ENCODE assay signal across 1 cellular context in the genomic region with DNA sequence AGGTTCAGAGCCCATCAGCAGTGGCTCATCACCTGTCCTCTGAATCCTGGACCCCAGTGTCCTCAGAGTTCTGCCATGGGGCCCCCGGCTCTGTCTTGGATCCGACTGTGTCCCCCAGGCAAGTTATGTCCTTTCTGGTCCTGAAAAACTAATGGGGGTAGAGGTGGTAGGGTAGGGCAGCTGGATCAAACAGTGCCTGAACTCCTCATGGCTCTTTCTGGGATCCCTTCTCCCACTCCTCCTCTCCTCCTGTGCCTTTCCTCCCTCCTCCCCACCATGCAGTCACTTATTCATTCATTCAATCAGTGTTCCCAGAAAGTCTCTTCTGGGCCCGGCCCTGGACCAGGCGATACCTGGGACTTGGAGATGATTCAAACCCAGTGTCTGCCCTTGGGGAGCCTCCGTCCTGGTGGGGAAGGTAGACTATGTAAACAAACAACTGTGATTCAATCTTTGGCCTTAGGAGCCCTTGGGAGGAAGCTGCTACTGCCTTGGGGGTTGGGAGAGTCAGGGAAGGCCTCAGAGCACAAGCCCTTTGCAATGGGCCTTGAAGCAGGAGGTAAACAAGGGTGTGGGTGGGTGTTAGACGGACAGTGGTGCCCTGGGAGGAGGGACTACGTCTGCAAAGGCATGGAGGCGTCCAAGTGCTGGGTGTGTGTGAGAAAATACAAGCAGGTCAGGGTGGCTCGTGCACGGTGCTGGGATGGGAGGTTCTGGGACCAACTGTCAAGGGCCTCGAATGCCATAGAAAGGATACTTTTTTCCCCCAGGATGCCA.
TF ChIP-seq lines count a peak whose summit lies in the region.

No MANE protein-coding gene starts in this region.

TF ChIP-seq in WTC11, 78 proteins besides CTCF, POLR2A, EP300 and RAD21:
- TF ChIP-seq, protein P1, sequence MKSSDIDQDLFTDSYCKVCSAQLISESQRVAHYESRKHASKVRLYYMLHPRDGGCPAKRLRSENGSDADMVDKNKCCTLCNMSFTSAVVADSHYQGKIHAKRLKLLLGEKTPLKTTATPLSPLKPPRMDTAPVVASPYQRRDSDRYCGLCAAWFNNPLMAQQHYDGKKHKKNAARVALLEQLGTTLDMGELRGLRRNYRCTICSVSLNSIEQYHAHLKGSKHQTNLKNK (CRISPR knock-in tag; IDR thresholded peaks at IDR 0.05), result no peak
- no peak for TF ChIP-seq ZNF416 (CRISPR knock-in tag; IDR thresholded peaks at IDR 0.05)
- no peak for TF ChIP-seq ZNF317 (CRISPR knock-in tag; IDR thresholded peaks at IDR 0.05; ENCODE audit: borderline replicate concordance, low read depth)
- TF ChIP-seq SP1 (CRISPR knock-in tag; conservative IDR thresholded peaks at IDR 0.05), result no peak
- TF ChIP-seq, protein P2, sequence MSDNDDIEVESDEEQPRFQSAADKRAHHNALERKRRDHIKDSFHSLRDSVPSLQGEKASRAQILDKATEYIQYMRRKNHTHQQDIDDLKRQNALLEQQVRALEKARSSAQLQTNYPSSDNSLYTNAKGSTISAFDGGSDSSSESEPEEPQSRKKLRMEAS (CRISPR knock-in tag; IDR thresholded peaks at IDR 0.05), result no peak
- TF ChIP-seq, protein P3, sequence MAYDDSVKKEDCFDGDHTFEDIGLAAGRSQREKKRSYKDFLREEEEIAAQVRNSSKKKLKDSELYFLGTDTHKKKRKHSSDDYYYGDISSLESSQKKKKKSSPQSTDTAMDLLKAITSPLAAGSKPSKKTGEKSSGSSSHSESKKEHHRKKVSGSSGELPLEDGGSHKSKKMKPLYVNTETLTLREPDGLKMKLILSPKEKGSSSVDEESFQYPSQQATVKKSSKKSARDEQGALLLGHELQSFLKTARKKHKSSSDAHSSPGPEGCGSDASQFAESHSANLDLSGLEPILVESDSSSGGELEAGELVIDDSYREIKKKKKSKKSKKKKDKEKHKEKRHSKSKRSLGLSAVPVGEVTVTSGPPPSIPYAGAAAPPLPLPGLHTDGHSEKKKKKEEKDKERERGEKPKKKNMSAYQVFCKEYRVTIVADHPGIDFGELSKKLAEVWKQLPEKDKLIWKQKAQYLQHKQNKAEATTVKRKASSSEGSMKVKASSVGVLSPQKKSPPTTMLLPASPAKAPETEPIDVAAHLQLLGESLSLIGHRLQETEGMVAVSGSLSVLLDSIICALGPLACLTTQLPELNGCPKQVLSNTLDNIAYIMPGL (CRISPR knock-in tag; IDR thresholded peaks at IDR 0.05), result no peak
- TF ChIP-seq ETV6 (CRISPR knock-in tag; IDR thresholded peaks at IDR 0.05), result no peak
